In the genomic region with DNA sequence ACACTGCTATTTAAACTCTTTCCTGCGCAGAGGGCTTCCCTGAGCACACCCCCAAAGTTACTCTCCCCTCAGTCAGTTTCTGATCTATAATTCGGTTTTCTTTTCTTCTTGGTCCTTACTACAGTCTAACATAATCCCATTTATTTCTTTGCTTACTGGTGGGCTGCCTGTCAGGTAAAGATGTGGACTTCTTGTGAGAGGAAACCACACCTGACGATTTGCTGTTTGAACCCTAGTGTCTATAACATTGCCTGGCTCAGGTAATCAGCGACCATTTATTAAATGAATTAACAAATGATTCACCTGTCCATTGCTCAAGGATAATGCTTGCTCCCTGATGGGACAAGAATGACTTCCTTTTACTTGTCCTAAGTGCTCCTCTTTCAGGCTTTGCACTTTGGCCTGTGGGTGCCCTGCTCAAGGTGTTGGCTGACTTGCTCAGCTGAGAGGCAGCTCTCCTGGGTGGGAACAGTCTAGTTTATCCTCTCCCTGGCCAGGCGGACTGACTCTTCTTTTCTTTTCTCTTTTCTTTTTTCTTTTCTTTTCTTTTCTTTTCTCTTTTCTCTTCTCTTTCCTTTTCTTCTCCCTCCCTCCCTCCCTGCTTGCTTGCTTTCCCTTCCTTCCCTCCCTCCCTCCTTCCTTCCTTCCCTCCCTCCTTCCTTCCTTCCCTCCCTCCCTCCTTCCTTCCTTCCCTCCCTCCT, we compare ENCODE assay signal across 17 cellular contexts.
DNase-seq lines count a peak whose midpoint lies in the region; ATAC-seq, FAIRE-seq and TF ChIP-seq lines count a peak whose summit lies in the region.
"Had no signal": no experiment of that assay in that cellular context is flagged by ENCODE, and none has a peak within 500 bp of the region (broad histone marks: within the 10 kb centered on the region; RNA-seq: fewer than 3 reads in every experiment).

No MANE protein-coding gene starts in this region.

- H3K27me3 ChIP-seq in Peyer's patch (no peaks in the 10 kb centered on the region), small intestine (ENCODE audit: control insufficient read depth in 2 of 2, insufficient read depth in 2 of 2, low read length in 2 of 2) (no peaks in the 10 kb centered on the region)
- no peaks in the 10 kb centered on the region for H3K27me3 ChIP-seq in effector memory CD4-positive, alpha-beta T cell (replicated peaks; ENCODE audit: control insufficient read depth, insufficient read depth, low read length, poor library complexity, severe bottlenecking)
- H3K27me3 ChIP-seq: SJCRH30 had no signal

- H3K36me3 ChIP-seq in Peyer's patch (no peaks in the 10 kb centered on the region), small intestine (ENCODE audit: control insufficient read depth in 2 of 2, insufficient read depth in 2 of 2, low read length in 2 of 2) (no peaks in the 10 kb centered on the region)
- no peaks in the 10 kb centered on the region for H3K36me3 ChIP-seq in effector memory CD4-positive, alpha-beta T cell (ENCODE audit: control insufficient read depth, insufficient read depth, low read length)
- H3K36me3 ChIP-seq: lower lobe of right lung, SJCRH30 had no signal

- FAIRE-seq in small intestine (lab: Jason Lieb, UNC): no peak
- FAIRE-seq: HTR-8/SVneo, TTC549 had no signal

- H3K4me3 Mint-ChIP-seq in activated CD8-positive, alpha-beta memory T cell treated with anti-CD3 and anti-CD28 coated beads, Interleukin-2, amount 10 ng/mL, durations not matched to agents 7 days and 5 days: no peak overlapping the region
- H3K4me3 Mint-ChIP-seq in dendritic cell treated with granulocyte-macrophage colony-stimulating factor and Interleukin-4, amounts not matched to agents 40 ng/mL and 50 ng/mL, for 4 days: no peak overlapping the region
- H3K4me3 Mint-ChIP-seq: activated CD4-positive, alpha-beta memory T cell treated with anti-CD3 and anti-CD28 coated beads, Interleukin-2, amount 10 ng/mL, durations not matched to agents 7 days and 5 days had no signal

- H3K4me3 ChIP-seq in Peyer's patch (no peak overlapping the region), small intestine (ENCODE audit: low read depth in 1 of 2, low read length in 2 of 2) (no peak overlapping the region)
- no peak overlapping the region for H3K4me3 ChIP-seq in effector memory CD4-positive, alpha-beta T cell (ENCODE audit: insufficient read depth, low read depth, low read length, poor library complexity, severe bottlenecking)
- H3K4me3 ChIP-seq: lower lobe of right lung, SJCRH30 had no signal

- no peak for ATAC-seq in activated CD8-positive, alpha-beta memory T cell treated with anti-CD3 and anti-CD28 coated beads, Interleukin-2, amount 10 ng/mL, durations not matched to agents 7 days and 5 days
- ATAC-seq in GM18519 (IDR thresholded peaks at IDR 0.05; ENCODE audit: low FRiP score, unreplicated experiment): no peak
- ATAC-seq: HCT116, lower lobe of right lung had no signal

- H3K4me1 Mint-ChIP-seq in activated CD8-positive, alpha-beta memory T cell treated with anti-CD3 and anti-CD28 coated beads, Interleukin-2, amount 10 ng/mL, durations not matched to agents 7 days and 5 days: peaks cover 70% of the 10 kb centered on the region
- peaks cover 43% of the 10 kb centered on the region for H3K4me1 Mint-ChIP-seq in dendritic cell treated with granulocyte-macrophage colony-stimulating factor and Interleukin-4, amounts not matched to agents 40 ng/mL and 50 ng/mL, for 4 days (ENCODE audit: low read depth)

- peak overlapping the region; percentile 86 for H3K27ac Mint-ChIP-seq in activated CD8-positive, alpha-beta memory T cell treated with anti-CD3 and anti-CD28 coated beads, Interleukin-2, amount 10 ng/mL, durations not matched to agents 7 days and 5 days
- peak overlapping the region; percentile 15 for H3K27ac Mint-ChIP-seq in dendritic cell treated with granulocyte-macrophage colony-stimulating factor and Interleukin-4, amounts not matched to agents 40 ng/mL and 50 ng/mL, for 4 days

- H3K27ac ChIP-seq in Peyer's patch (peak overlapping the region; percentile 49 to 77 (median 72)), small intestine (ENCODE audit: low read depth in 1 of 2, low read length in 1 of 2) (peak overlapping the region; percentile 79)
- H3K27ac ChIP-seq in effector memory CD4-positive, alpha-beta T cell (ENCODE audit: insufficient read depth, low read length, poor library complexity, severe bottlenecking): no peak overlapping the region
- H3K27ac ChIP-seq: lower lobe of right lung, SJCRH30 had no signal

- peaks cover 0 to 43% (median 26%) of the 10 kb centered on the region in 4 donors for H3K4me1 ChIP-seq in Peyer's patch
- peaks cover 0 to 3% of the 10 kb centered on the region in 2 donors for H3K4me1 ChIP-seq in small intestine (ENCODE audit: control insufficient read depth in 2 of 2, insufficient read depth in 1 of 2, low read depth in 1 of 2, low read length in 1 of 2)
- H3K4me1 ChIP-seq in effector memory CD4-positive, alpha-beta T cell (ENCODE audit: control insufficient read depth, insufficient read depth, low read length, poor library complexity, severe bottlenecking): peaks cover 20% of the 10 kb centered on the region

- TF ChIP-seq CTCF in Peyer's patch (IDR thresholded peaks at IDR 0.05): no peak

- CTCF ChIA-PET in activated CD8-positive, alpha-beta memory T cell treated with anti-CD3 and anti-CD28 coated beads, Interleukin-2, amount 10 ng/mL, durations not matched to agents 7 days and 5 days (lab: Charles Lee): interaction anchor here (1.0 to 1.1 kb wide), 2 partner anchors 79 to 103 kb away, joined by 3 read pairs; no protein-coding TSS in a partner anchor

- intact Hi-C loops in dendritic cell treated with granulocyte-macrophage colony-stimulating factor and Interleukin-4, amounts not matched to agents 40 ng/mL and 50 ng/mL, for 4 days (cut with micrococcal nuclease): no loop called here

- H3K9me3 ChIP-seq in Peyer's patch: no peaks in the 10 kb centered on the region
- no peaks in the 10 kb centered on the region for H3K9me3 ChIP-seq in small intestine (ENCODE audit: control insufficient read depth, low read depth)
- H3K9me3 ChIP-seq in effector memory CD4-positive, alpha-beta T cell (ENCODE audit: control insufficient read depth, low read length): no peaks in the 10 kb centered on the region
- H3K9me3 ChIP-seq: lower lobe of right lung, SJCRH30 had no signal

- H3K36me3 Mint-ChIP-seq in activated CD8-positive, alpha-beta memory T cell treated with anti-CD3 and anti-CD28 coated beads, Interleukin-2, amount 10 ng/mL, durations not matched to agents 7 days and 5 days: peaks cover 23% of the 10 kb centered on the region
- H3K36me3 Mint-ChIP-seq in dendritic cell treated with granulocyte-macrophage colony-stimulating factor and Interleukin-4, amounts not matched to agents 40 ng/mL and 50 ng/mL, for 4 days (ENCODE audit: low read depth): no peaks in the 10 kb centered on the region

- DNase-seq in activated CD8-positive, alpha-beta memory T cell treated with anti-CD3 and anti-CD28 coated beads, Interleukin-2, amount 10 ng/mL, durations not matched to agents 7 days and 5 days: no peak
- DNase-seq in activated CD8-positive, alpha-beta memory T cell treated with anti-CD3 and anti-CD28 coated beads, Interleukin-2, amount 50 U/mL, for 4 hours: no peak
- DNase-seq in Peyer's patch (peak in 2 of 3 donors; percentile 80 to 91), small intestine (peak; percentile 97), NCI-H1694 (lab: John Stamatoyannopoulos, UW) (no peak)
- DNase-seq in effector memory CD4-positive, alpha-beta T cell: no peak
- DNase-seq: activated CD4-positive, alpha-beta memory T cell treated with anti-CD3 and anti-CD28 coated beads, Interleukin-2, amount 10 ng/mL, durations not matched to agents 7 days and 5 days; activated effector memory CD4-positive, alpha-beta T cell treated with anti-CD3 and anti-CD28 coated beads, Interleukin-2, amount 50 U/mL, for 16 hours; lower lobe of right lung; NCI-H187 treated with DMSO at 0.1 percent for 48 hours; NCI-H510A; SJCRH30 had no signal

- H3K9me3 Mint-ChIP-seq in activated CD8-positive, alpha-beta memory T cell treated with anti-CD3 and anti-CD28 coated beads, Interleukin-2, amount 10 ng/mL, durations not matched to agents 7 days and 5 days (ENCODE audit: low read depth): peaks cover 6% of the 10 kb centered on the region
- H3K9me3 Mint-ChIP-seq in dendritic cell treated with granulocyte-macrophage colony-stimulating factor and Interleukin-4, amounts not matched to agents 40 ng/mL and 50 ng/mL, for 4 days: no peaks in the 10 kb centered on the region

- H3K27me3 Mint-ChIP-seq in activated CD8-positive, alpha-beta memory T cell treated with anti-CD3 and anti-CD28 coated beads, Interleukin-2, amount 10 ng/mL, durations not matched to agents 7 days and 5 days: no peaks in the 10 kb centered on the region
- no peaks in the 10 kb centered on the region for H3K27me3 Mint-ChIP-seq in dendritic cell treated with granulocyte-macrophage colony-stimulating factor and Interleukin-4, amounts not matched to agents 40 ng/mL and 50 ng/mL, for 4 days
- H3K27me3 Mint-ChIP-seq: activated CD4-positive, alpha-beta memory T cell treated with anti-CD3 and anti-CD28 coated beads, Interleukin-2, amount 10 ng/mL, durations not matched to agents 7 days and 5 days had no signal

- peak in 1 of 2 donors; percentile 69 for TF ChIP-seq POLR2A in Peyer's patch (IDR thresholded peaks at IDR 0.05)

- 27 to 70% (median 54%) methylated on average over 5 of the region's 5 CpGs for WGBS in small intestine, 3 donors

Comparison
In these comparisons a context has a peak if more than half of its experiments do, and no peak if none do; other contexts are left out.
1. DNase-seq: peak in Peyer's patch (2 of 3) and small intestine (single experiment); none in activated CD8-positive, alpha-beta memory T cell treated with anti-CD3 and anti-CD28 coated beads, Interleukin-2, amount 10 ng/mL, durations not matched to agents 7 days and 5 days (single experiment), activated CD8-positive, alpha-beta memory T cell treated with anti-CD3 and anti-CD28 coated beads, Interleukin-2, amount 50 U/mL, for 4 hours (single experiment), NCI-H1694 (single experiment) and effector memory CD4-positive, alpha-beta T cell (0 of 3).